In the genomic region with DNA sequence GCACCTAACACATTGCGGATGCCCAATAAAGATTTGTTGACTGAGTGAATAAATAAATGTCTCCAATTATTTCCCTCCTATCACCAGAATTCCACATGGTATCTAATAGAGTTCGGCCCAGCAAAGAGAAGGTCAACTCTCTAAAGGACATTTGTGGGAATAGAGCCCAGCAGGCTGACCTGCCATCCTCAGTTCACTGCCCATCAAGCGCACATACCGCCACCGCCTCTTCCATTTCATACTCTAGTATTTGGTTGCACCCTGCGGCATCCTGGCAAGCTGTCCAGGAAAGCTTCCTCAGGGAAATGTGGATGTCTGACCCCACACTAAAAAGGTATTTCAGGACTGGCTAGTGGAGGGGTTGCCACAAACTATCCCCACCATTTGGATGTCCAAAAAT, we compare ENCODE assay signal across 1 cellular context.
TF ChIP-seq lines count a peak whose summit lies in the region.

No MANE protein-coding gene starts in this region.

TF ChIP-seq in HepG2, 621 proteins besides CTCF, POLR2A, EP300 and RAD21:
- TF ChIP-seq, protein P1, sequence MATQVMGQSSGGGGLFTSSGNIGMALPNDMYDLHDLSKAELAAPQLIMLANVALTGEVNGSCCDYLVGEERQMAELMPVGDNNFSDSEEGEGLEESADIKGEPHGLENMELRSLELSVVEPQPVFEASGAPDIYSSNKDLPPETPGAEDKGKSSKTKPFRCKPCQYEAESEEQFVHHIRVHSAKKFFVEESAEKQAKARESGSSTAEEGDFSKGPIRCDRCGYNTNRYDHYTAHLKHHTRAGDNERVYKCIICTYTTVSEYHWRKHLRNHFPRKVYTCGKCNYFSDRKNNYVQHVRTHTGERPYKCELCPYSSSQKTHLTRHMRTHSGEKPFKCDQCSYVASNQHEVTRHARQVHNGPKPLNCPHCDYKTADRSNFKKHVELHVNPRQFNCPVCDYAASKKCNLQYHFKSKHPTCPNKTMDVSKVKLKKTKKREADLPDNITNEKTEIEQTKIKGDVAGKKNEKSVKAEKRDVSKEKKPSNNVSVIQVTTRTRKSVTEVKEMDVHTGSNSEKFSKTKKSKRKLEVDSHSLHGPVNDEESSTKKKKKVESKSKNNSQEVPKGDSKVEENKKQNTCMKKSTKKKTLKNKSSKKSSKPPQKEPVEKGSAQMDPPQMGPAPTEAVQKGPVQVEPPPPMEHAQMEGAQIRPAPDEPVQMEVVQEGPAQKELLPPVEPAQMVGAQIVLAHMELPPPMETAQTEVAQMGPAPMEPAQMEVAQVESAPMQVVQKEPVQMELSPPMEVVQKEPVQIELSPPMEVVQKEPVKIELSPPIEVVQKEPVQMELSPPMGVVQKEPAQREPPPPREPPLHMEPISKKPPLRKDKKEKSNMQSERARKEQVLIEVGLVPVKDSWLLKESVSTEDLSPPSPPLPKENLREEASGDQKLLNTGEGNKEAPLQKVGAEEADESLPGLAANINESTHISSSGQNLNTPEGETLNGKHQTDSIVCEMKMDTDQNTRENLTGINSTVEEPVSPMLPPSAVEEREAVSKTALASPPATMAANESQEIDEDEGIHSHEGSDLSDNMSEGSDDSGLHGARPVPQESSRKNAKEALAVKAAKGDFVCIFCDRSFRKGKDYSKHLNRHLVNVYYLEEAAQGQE (IDR thresholded peaks at IDR 0.05; ENCODE audit: borderline replicate concordance in 1 of 2, low read depth in 1 of 2, low read length in 2 of 2): no peak
- TF ChIP-seq, protein P2, sequence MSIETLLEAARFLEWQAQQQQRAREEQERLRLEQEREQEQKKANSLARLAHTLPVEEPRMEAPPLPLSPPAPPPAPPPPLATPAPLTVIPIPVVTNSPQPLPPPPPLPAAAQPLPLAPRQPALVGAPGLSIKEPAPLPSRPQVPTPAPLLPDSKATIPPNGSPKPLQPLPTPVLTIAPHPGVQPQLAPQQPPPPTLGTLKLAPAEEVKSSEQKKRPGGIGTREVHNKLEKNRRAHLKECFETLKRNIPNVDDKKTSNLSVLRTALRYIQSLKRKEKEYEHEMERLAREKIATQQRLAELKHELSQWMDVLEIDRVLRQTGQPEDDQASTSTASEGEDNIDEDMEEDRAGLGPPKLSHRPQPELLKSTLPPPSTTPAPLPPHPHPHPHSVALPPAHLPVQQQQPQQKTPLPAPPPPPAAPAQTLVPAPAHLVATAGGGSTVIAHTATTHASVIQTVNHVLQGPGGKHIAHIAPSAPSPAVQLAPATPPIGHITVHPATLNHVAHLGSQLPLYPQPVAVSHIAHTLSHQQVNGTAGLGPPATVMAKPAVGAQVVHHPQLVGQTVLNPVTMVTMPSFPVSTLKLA (IDR thresholded peaks at IDR 0.05): no peak
- TF ChIP-seq CENPX (CRISPR knock-in tag; IDR thresholded peaks at IDR 0.05) (no peak), RORA (CRISPR knock-in tag; IDR thresholded peaks at IDR 0.05) (no peak), CCAR2 (optimal IDR thresholded peaks at IDR 0.05; ENCODE audit: low read depth, low read length) (no peak)
